12 cellular contexts compared by ENCODE assay signal in genomic region chr5:125668904-125669303, GRCh38.
DNase-seq lines count a peak whose midpoint lies in the region; ATAC-seq, FAIRE-seq and TF ChIP-seq lines count a peak whose summit lies in the region.
"Had no signal": no experiment of that assay in that cellular context is flagged by ENCODE, and none has a peak within 500 bp of the region (broad histone marks: within the 10 kb centered on the region; RNA-seq: fewer than 3 reads in every experiment).

No MANE protein-coding gene starts in this region.

- dilution Hi-C loops in mammary epithelial cell (cut with HindIII; ENCODE audit: low sequenced_read_pairs), result no loop called here

- no peak overlapping the region for H2BK5ac ChIP-seq in H9 (ENCODE audit: insufficient read length, low read length)

- no peak overlapping the region for H3K18ac ChIP-seq in H9 (ENCODE audit: insufficient read length, low read depth, low read length)

- H3K14ac ChIP-seq in H9 (ENCODE audit: insufficient read depth, low read length), result no peak overlapping the region

- no peak for TF ChIP-seq EP300 in HepG2 (IDR thresholded peaks at IDR 0.05; ENCODE audit: low read depth in 2 of 2, low read length in 2 of 2)
- no peak for TF ChIP-seq EP300 in HepG2 (CRISPR knock-in tag; IDR thresholded peaks at IDR 0.05; ENCODE audit: borderline replicate concordance)

- no peaks in the 10 kb centered on the region for H3K23me2 ChIP-seq in H9 (ENCODE audit: insufficient read length, low read depth, low read length, poor library complexity, severe bottlenecking)

- DNase-seq in H9, result peak; percentile 32
- peak; percentile 83 for DNase-seq in NCI-H226
- DNase-seq in mammary epithelial cell, result peak; percentile 86
- DNase-seq in neural crest cell (ENCODE audit: low read depth, low spot score), result no peak
- DNase-seq in HFFc6, result no peak
- DNase-seq in NCI-H446 treated with DMSO at 0.1 percent for 48 hours (lab: John Stamatoyannopoulos, UW), result no peak
- no peak for DNase-seq in hypothalamus (lab: John Stamatoyannopoulos, UW)
- no peak for DNase-seq in HepG2 (ENCODE audit: low spot score)
- DNase-seq: spleen had no signal

- H3K9me3 ChIP-seq in H9 (ENCODE audit: control insufficient read depth, low read depth, low read length), result no peaks in the 10 kb centered on the region
- H3K9me3 ChIP-seq in mammary epithelial cell (replicated peaks; ENCODE audit: insufficient read depth, low read length), result no peaks in the 10 kb centered on the region
- peaks cover 16% of the 10 kb centered on the region; the same call in 1 of the 2 replicates for H3K9me3 ChIP-seq in HepG2 (ENCODE audit: low read length)
- H3K9me3 ChIP-seq: spleen had no signal

- H2AFZ ChIP-seq in H9 (ENCODE audit: low read length), result no peak overlapping the region
- H2AFZ ChIP-seq in mammary epithelial cell (ENCODE audit: low read depth, low read length), result peak overlapping the region; percentile 81
- no peak overlapping the region for H2AFZ ChIP-seq in HepG2 (ENCODE audit: low read length)

- H4K20me1 ChIP-seq in H9 (ENCODE audit: control insufficient read depth, insufficient read depth, insufficient read length), result no peaks in the 10 kb centered on the region
- no peaks in the 10 kb centered on the region for H4K20me1 ChIP-seq in mammary epithelial cell (ENCODE audit: insufficient read depth, low read length)
- no peaks in the 10 kb centered on the region for H4K20me1 ChIP-seq in HepG2 (ENCODE audit: insufficient read depth, low read length)

- H3K4me3 ChIP-seq in mammary epithelial cell (replicated peaks in 1 of 3; ENCODE audit: insufficient read depth in 1 of 3, low read depth in 2 of 3, low read length in 3 of 3), result no peak overlapping the region
- no peak overlapping the region for H3K4me3 ChIP-seq in HepG2 (replicated peaks in 1 of 3; ENCODE audit: insufficient read depth in 1 of 3, low read depth in 2 of 3, low read length in 3 of 3)
- H3K4me3 ChIP-seq: spleen had no signal

- H3K27me3 Mint-ChIP-seq in H9 (ENCODE audit: low read depth), result no peaks in the 10 kb centered on the region
- no peaks in the 10 kb centered on the region for H3K27me3 Mint-ChIP-seq in neural crest cell (ENCODE audit: low read depth)
- peaks cover 3% of the 10 kb centered on the region; the same call in 1 of the 2 replicates for H3K27me3 Mint-ChIP-seq in HFFc6 (ENCODE audit: insufficient read depth)
- H3K27me3 Mint-ChIP-seq: central memory CD8-positive, alpha-beta T cell had no signal

- no peak for TF ChIP-seq POLR2A in HepG2 (IDR thresholded peaks at IDR 0.05; ENCODE audit: insufficient read depth in 1 of 2, low read depth in 2 of 2, low read length in 2 of 2)

- peaks cover 10 to 11% of the 10 kb centered on the region in 2 experiments for H3K4me1 Mint-ChIP-seq in H9
- H3K4me1 Mint-ChIP-seq in neural crest cell, result peaks cover 21% of the 10 kb centered on the region
- no peaks in the 10 kb centered on the region for H3K4me1 Mint-ChIP-seq in HFFc6 (ENCODE audit: low read depth)
- H3K4me1 Mint-ChIP-seq: central memory CD8-positive, alpha-beta T cell had no signal

- no TSS peak for BruUV-seq in mammary epithelial cell (replicated peaks; lab: Mats Ljungman, UMichigan)
- no TSS peak for BruUV-seq in HepG2 (replicated peaks; lab: Mats Ljungman, UMichigan)

- no peak overlapping the region for H2BK12ac ChIP-seq in H9 (ENCODE audit: insufficient read length, low read depth, low read length)

- H3K9ac ChIP-seq in H9 (ENCODE audit: extremely low read depth, insufficient read length, low read length), result no peak overlapping the region
- no peak overlapping the region for H3K9ac ChIP-seq in mammary epithelial cell (ENCODE audit: insufficient read depth, low read length)
- no peak overlapping the region for H3K9ac ChIP-seq in HepG2 (ENCODE audit: insufficient read depth, low read depth, low read length)
- H3K9ac ChIP-seq: KMS-11 had no signal

- H3K4me3 Mint-ChIP-seq in H9, result no peak overlapping the region
- H3K4me3 Mint-ChIP-seq in neural crest cell, result no peak overlapping the region
- H3K4me3 Mint-ChIP-seq in HFFc6, result no peak overlapping the region
- H3K4me3 Mint-ChIP-seq: central memory CD8-positive, alpha-beta T cell had no signal

- H3K79me2 ChIP-seq in H9 (ENCODE audit: insufficient read depth, low read length) (no peaks in the 10 kb centered on the region), mammary epithelial cell (ENCODE audit: insufficient read depth, low read length) (no peaks in the 10 kb centered on the region), HepG2 (ENCODE audit: insufficient read depth, low read length) (no peaks in the 10 kb centered on the region)

- H3K9me3 Mint-ChIP-seq in H9 (peaks cover 13 to 19% of the 10 kb centered on the region in 2 experiments), neural crest cell (peaks cover 20% of the 10 kb centered on the region), HFFc6 (peaks cover 23% of the 10 kb centered on the region)

- H3K36me3 Mint-ChIP-seq in H9 (ENCODE audit: insufficient read depth in 1 of 3, low read depth in 3 of 3), result peaks cover 8 to 29% (median 14%) of the 10 kb centered on the region in 3 experiments; a peak in 6 of 7 replicates
- peaks cover 16% of the 10 kb centered on the region for H3K36me3 Mint-ChIP-seq in neural crest cell (ENCODE audit: low read depth)
- H3K36me3 Mint-ChIP-seq in HFFc6 (ENCODE audit: low read depth), result no peaks in the 10 kb centered on the region

- no peak for TF ChIP-seq RAD21 in HepG2 (CRISPR knock-in tag; IDR thresholded peaks at IDR 0.05)

- H3K23ac ChIP-seq in H9 (ENCODE audit: insufficient read length, low read depth, low read length), result no peak overlapping the region

- no peak overlapping the region for H3K4me2 ChIP-seq in H9 (ENCODE audit: insufficient read depth, insufficient read length, low read length)
- H3K4me2 ChIP-seq in mammary epithelial cell (ENCODE audit: insufficient read depth, low read depth, low read length), result no peak overlapping the region
- H3K4me2 ChIP-seq in HepG2 (ENCODE audit: low read depth, low read length), result no peak overlapping the region
- H3K4me2 ChIP-seq: KMS-11 had no signal

- H3K27ac ChIP-seq in H9 (ENCODE audit: insufficient read length, low read depth, low read length) (no peak overlapping the region), mammary epithelial cell (ENCODE audit: insufficient read depth, low read depth, low read length) (no peak overlapping the region), HepG2 (ENCODE audit: extremely low read length, insufficient read depth, low read length) (no peak overlapping the region)
- H3K27ac ChIP-seq: KMS-11, spleen had no signal

- no peak overlapping the region for H3T11ph ChIP-seq in H9 (ENCODE audit: low read length)

- POLR2A ChIA-PET in HepG2 (lab: Yijun Ruan, JAX), result no interaction called here

- no peak overlapping the region for H4K5ac ChIP-seq in H9 (ENCODE audit: insufficient read length, low read depth, low read length)

- H2BK15ac ChIP-seq in H9 (ENCODE audit: low read depth, low read length), result no peak overlapping the region

- ATAC-seq in HepG2, result no peak

- no peak overlapping the region for H2BK20ac ChIP-seq in H9 (ENCODE audit: low read depth, low read length, poor library complexity, severe bottlenecking)

- CTCF ChIA-PET in mammary epithelial cell (lab: Charles Lee; ENCODE audit: low non-redundant PET), result no interaction called here
- CTCF ChIA-PET in HepG2 (lab: Yijun Ruan, JAX; ENCODE audit: low intra/inter-chr PET ratio, low total read pairs), result no interaction called here

- no peak overlapping the region for H2BK120ac ChIP-seq in H9 (ENCODE audit: low read depth, low read length, poor library complexity, severe bottlenecking)

- H3K27ac Mint-ChIP-seq in H9 (peak overlapping the region; percentile 42 to 59 (median 58); a peak in 2 of 7 replicates), neural crest cell (ENCODE audit: unreplicated experiment) (peak overlapping the region; percentile 76), HFFc6 (no peak overlapping the region)
- H3K27ac Mint-ChIP-seq: activated T-helper 2 cell treated with anti-CD3 and anti-CD28 coated beads, Interferon-gamma antibody, Interleukin-2, Interleukin-4, amounts not matched to agents 10 μg/mL and 5 μg/mL and 100 μg/mL, durations not matched to agents 14 hours and 24 hours and 36 hours had no signal

- H2AK5ac ChIP-seq in H9 (ENCODE audit: insufficient read length, low read length), result no peak overlapping the region

- no peak overlapping the region for H3K56ac ChIP-seq in H9 (ENCODE audit: insufficient read length, low read depth, low read length)

- in situ Hi-C loops in mammary epithelial cell (cut with MboI; ENCODE audit: low sequenced_read_pairs in 2 of 2) (no loop called here), HepG2 (cut with HindIII; ENCODE audit: extremely low pct_ligation_motif_present, low pct_unique_long_range_greater_than_20kb) (no loop called here)

- H3K36me3 ChIP-seq in mammary epithelial cell (ENCODE audit: insufficient read depth, low read length) (no peaks in the 10 kb centered on the region), HepG2 (replicated peaks in 1 of 2; ENCODE audit: control insufficient read depth in 1 of 2, insufficient read depth in 2 of 2, low read length in 2 of 2) (no peaks in the 10 kb centered on the region)
- H3K36me3 ChIP-seq: spleen had no signal

- H3K79me1 ChIP-seq in H9 (ENCODE audit: insufficient read depth, low read depth, low read length, poor library complexity, severe bottlenecking), result no peaks in the 10 kb centered on the region

- no peak overlapping the region for H4K8ac ChIP-seq in H9 (replicated peaks; ENCODE audit: insufficient read length, low read depth, low read length)

- TF ChIP-seq CTCF in H9 (conservative IDR thresholded peaks at IDR 0.05) (no peak), mammary epithelial cell (conservative IDR thresholded peaks at IDR 0.05 in 1 of 2, IDR thresholded peaks at IDR 0.05 in 1 of 2; ENCODE audit: extremely low read depth in 1 of 2, insufficient read depth in 1 of 2, low read depth in 1 of 2, low read length in 2 of 2) (no peak), neural crest cell (conservative IDR thresholded peaks at IDR 0.05) (no peak), HFFc6 (IDR thresholded peaks at IDR 0.05) (no peak), HepG2 (CRISPR knock-in tag; IDR thresholded peaks at IDR 0.05) (no peak)

- no peak overlapping the region for H3K4ac ChIP-seq in H9 (ENCODE audit: low read depth, low read length)

- H4K91ac ChIP-seq in H9 (ENCODE audit: insufficient read length, low read depth, low read length), result no peak overlapping the region

- H3K27me3 ChIP-seq in H9 (ENCODE audit: insufficient read depth, low read length) (no peaks in the 10 kb centered on the region), mammary epithelial cell (ENCODE audit: insufficient read depth, low read length) (no peaks in the 10 kb centered on the region), HepG2 (ENCODE audit: control insufficient read depth in 1 of 2, insufficient read depth in 2 of 2, low read length in 2 of 2) (no peaks in the 10 kb centered on the region)
- H3K27me3 ChIP-seq: spleen had no signal

- H3K4me1 ChIP-seq in H9 (ENCODE audit: insufficient read depth, low read length), result no peaks in the 10 kb centered on the region
- H3K4me1 ChIP-seq in mammary epithelial cell (ENCODE audit: insufficient read depth, low read length), result peaks cover 10% of the 10 kb centered on the region
- H3K4me1 ChIP-seq in HepG2 (ENCODE audit: insufficient read depth, low read length), result no peaks in the 10 kb centered on the region
- H3K4me1 ChIP-seq: spleen had no signal

- intact Hi-C loops in mammary epithelial cell (cut with micrococcal nuclease) (no loop called here), HepG2 (cut with micrococcal nuclease; ENCODE audit: unreplicated experiment) (no loop called here)

- FAIRE-seq in HepG2 (lab: Jason Lieb, UNC), result no peak

Comparison
In these comparisons a context has a peak if more than half of its experiments do, and no peak if none do; other contexts are left out.
1. DNase-seq: peak in H9 (single experiment), NCI-H226 (single experiment) and mammary epithelial cell (single experiment); none in neural crest cell (single experiment), HFFc6 (single experiment), NCI-H446 treated with DMSO at 0.1 percent for 48 hours (single experiment), hypothalamus (0 of 51) and HepG2 (single experiment).